Comparison of ENCODE assay signal across 24 cellular contexts in genomic region chr20:7420345-7420744, GRCh38.
"Had no signal": no experiment of that assay in that cellular context is flagged by ENCODE, and none has a peak within 500 bp of the region (broad histone marks: within the 10 kb centered on the region; RNA-seq: fewer than 3 reads in every experiment).

No MANE protein-coding gene starts in this region.

- H3K9me3 Mint-ChIP-seq: dendritic cell treated with granulocyte-macrophage colony-stimulating factor and Interleukin-4, amounts not matched to agents 40 ng/mL and 50 ng/mL, for 4 days; effector memory CD8-positive, alpha-beta T cell; endodermal cell had no signal

- H3K27me3 ChIP-seq: dorsolateral prefrontal cortex, esophagus muscularis mucosa, esophagus squamous epithelium, foreskin keratinocyte, gastrocnemius medialis, gastroesophageal sphincter, heart left ventricle, heart right ventricle had no signal

- DNase-seq: cortex of kidney; dermis blood vessel endothelial cell; dorsolateral prefrontal cortex; effector CD4-positive, alpha-beta T cell; effector CD8-positive, alpha-beta T cell; effector memory CD4-positive, alpha-beta T cell; effector memory CD8-positive, alpha-beta T cell; endodermal cell; erythroblast; esophagus squamous epithelium; foreskin fibroblast; foreskin keratinocyte; foreskin melanocyte; gastrocnemius medialis; glutamatergic neuron; head of caudate nucleus; heart left ventricle; heart right ventricle had no signal

- H3K9me3 ChIP-seq: esophagus muscularis mucosa, esophagus squamous epithelium, gastrocnemius medialis, gastroesophageal sphincter, heart left ventricle, heart right ventricle had no signal

- H3K4me1 ChIP-seq: esophagus muscularis mucosa, esophagus squamous epithelium, foreskin keratinocyte, gastrocnemius medialis, gastroesophageal sphincter, heart left ventricle, heart right ventricle had no signal

- H3K4me3 ChIP-seq: coronary artery, dorsolateral prefrontal cortex, esophagus muscularis mucosa, esophagus squamous epithelium, gastrocnemius medialis, gastroesophageal sphincter, heart left ventricle, heart right ventricle had no signal

- H3K4me3 Mint-ChIP-seq: dendritic cell treated with granulocyte-macrophage colony-stimulating factor and Interleukin-4, amounts not matched to agents 40 ng/mL and 50 ng/mL, for 4 days; effector memory CD8-positive, alpha-beta T cell; endodermal cell had no signal

- H3K4me1 Mint-ChIP-seq: endodermal cell had no signal

- H3K27me3 Mint-ChIP-seq: dendritic cell treated with granulocyte-macrophage colony-stimulating factor and Interleukin-4, amounts not matched to agents 40 ng/mL and 50 ng/mL, for 4 days; effector memory CD8-positive, alpha-beta T cell had no signal

- H3K27ac ChIP-seq: coronary artery, dorsolateral prefrontal cortex, epithelial cell of prostate, esophagus muscularis mucosa, esophagus squamous epithelium, foreskin keratinocyte, gastrocnemius medialis, gastroesophageal sphincter, heart left ventricle, heart right ventricle had no signal

- H3K36me3 ChIP-seq: esophagus muscularis mucosa, esophagus squamous epithelium, gastrocnemius medialis, gastroesophageal sphincter, heart left ventricle, heart right ventricle had no signal

- H3K27ac Mint-ChIP-seq: dendritic cell treated with granulocyte-macrophage colony-stimulating factor and Interleukin-4, amounts not matched to agents 40 ng/mL and 50 ng/mL, for 4 days; effector memory CD8-positive, alpha-beta T cell; endodermal cell had no signal

- ATAC-seq: effector memory CD8-positive, alpha-beta T cell; esophagus mucosa; foreskin keratinocyte; gastrocnemius medialis; gastroesophageal sphincter; heart left ventricle; heart right ventricle had no signal
